In genomic region chr2:10085852-10086148, GRCh38 we compare ENCODE assay signal across 27 cellular contexts. TPM values are rescaled to one million over a fixed set of nuclear protein-coding genes. Genes with fewer than 3 reads are reported as not detected.
"Had no signal": no experiment of that assay in that cellular context is flagged by ENCODE, and none has a peak within 500 bp of the region (broad histone marks: within the 10 kb centered on the region; RNA-seq: fewer than 3 reads in every experiment).

No MANE protein-coding gene starts in this region.

- H3K27ac Mint-ChIP-seq: activated CD8-positive, alpha-beta T cell treated with anti-CD3 and anti-CD28 coated beads for 36 hours; activated naive CD4-positive, alpha-beta T cell treated with anti-CD3 and anti-CD28 coated beads, Interleukin-2, amount 10 ng/mL, durations not matched to agents 7 days and 5 days; activated naive CD8-positive, alpha-beta T cell; activated naive CD8-positive, alpha-beta T cell treated with anti-CD3 and anti-CD28 coated beads, Interleukin-2, amount 50 U/mL, for 24 hours had no signal

- DNase-seq: activated CD4-positive, alpha-beta T cell treated with anti-CD3 and anti-CD28 coated beads for 1 hour; activated CD4-positive, alpha-beta T cell treated with anti-CD3 and anti-CD28 coated beads for 48 hours; activated CD4-positive, CD25-positive, alpha-beta regulatory T cell; activated CD8-positive, alpha-beta T cell treated with anti-CD3 and anti-CD28 coated beads for 36 hours; activated naive CD4-positive, alpha-beta T cell treated with anti-CD3 and anti-CD28 coated beads, Interleukin-2, amount 10 ng/mL, durations not matched to agents 7 days and 5 days; activated naive CD8-positive, alpha-beta T cell treated with anti-CD3 and anti-CD28 coated beads, Interleukin-2, amount 50 U/mL, for 24 hours; activated T-cell treated with anti-CD3 and anti-CD28 coated beads, Interleukin-2, amount 50 U/mL, for 1 hour; anterior cingulate cortex; Kasumi-1; KG1; MG63; NCI-H1048; NCI-H1105 treated with DMSO at 0.1 percent for 48 hours; NCI-H1436; NCI-H1694 treated with DMSO at 0.1 percent for 48 hours; NCI-H2029; NCI-H345; NCI-H524 treated with DMSO at 0.1 percent for 48 hours; SHP77; SJCRH30; T1000; WERI-Rb-1 had no signal

- H3K36me3 Mint-ChIP-seq: activated naive CD4-positive, alpha-beta T cell treated with anti-CD3 and anti-CD28 coated beads, Interleukin-2, amount 10 ng/mL, durations not matched to agents 7 days and 5 days; activated naive CD8-positive, alpha-beta T cell had no signal

- ATAC-seq: activated CD8-positive, alpha-beta T cell treated with anti-CD3 and anti-CD28 coated beads for 36 hours; activated naive CD8-positive, alpha-beta T cell treated with anti-CD3 and anti-CD28 coated beads, Interleukin-2, amount 50 U/mL, for 24 hours; Panc1 had no signal

- H3K4me1 ChIP-seq: SJCRH30 had no signal

- H3K36me3 ChIP-seq: cardiac muscle cell, MG63, SJCRH30, WERI-Rb-1 had no signal

- H3K4me3 Mint-ChIP-seq: activated CD8-positive, alpha-beta T cell treated with anti-CD3 and anti-CD28 coated beads for 36 hours; activated naive CD4-positive, alpha-beta T cell treated with anti-CD3 and anti-CD28 coated beads, Interleukin-2, amount 10 ng/mL, durations not matched to agents 7 days and 5 days; activated naive CD8-positive, alpha-beta T cell; activated naive CD8-positive, alpha-beta T cell treated with anti-CD3 and anti-CD28 coated beads, Interleukin-2, amount 50 U/mL, for 24 hours; central memory CD8-positive, alpha-beta T cell had no signal

- H3K27ac ChIP-seq: cardiac muscle cell, SJCRH30, SK-N-MC, WERI-Rb-1 had no signal

- H3K4me3 ChIP-seq: cardiac muscle cell, MG63, SJCRH30, SK-N-MC had no signal

- H3K9me3 Mint-ChIP-seq: activated CD8-positive, alpha-beta T cell treated with anti-CD3 and anti-CD28 coated beads for 36 hours; activated naive CD4-positive, alpha-beta T cell treated with anti-CD3 and anti-CD28 coated beads, Interleukin-2, amount 10 ng/mL, durations not matched to agents 7 days and 5 days; activated naive CD8-positive, alpha-beta T cell treated with anti-CD3 and anti-CD28 coated beads, Interleukin-2, amount 50 U/mL, for 24 hours; central memory CD8-positive, alpha-beta T cell had no signal

- H3K9me3 ChIP-seq: MG63, SJCRH30 had no signal

RNA-seq across cellular contexts. Expression of gene CYS1, which starts 5.6 kb away (rescaled TPM):
- total RNA-seq: SJCRH30 had no signal
